ENCODE assay signal across 9 cellular contexts in the genomic region with DNA sequence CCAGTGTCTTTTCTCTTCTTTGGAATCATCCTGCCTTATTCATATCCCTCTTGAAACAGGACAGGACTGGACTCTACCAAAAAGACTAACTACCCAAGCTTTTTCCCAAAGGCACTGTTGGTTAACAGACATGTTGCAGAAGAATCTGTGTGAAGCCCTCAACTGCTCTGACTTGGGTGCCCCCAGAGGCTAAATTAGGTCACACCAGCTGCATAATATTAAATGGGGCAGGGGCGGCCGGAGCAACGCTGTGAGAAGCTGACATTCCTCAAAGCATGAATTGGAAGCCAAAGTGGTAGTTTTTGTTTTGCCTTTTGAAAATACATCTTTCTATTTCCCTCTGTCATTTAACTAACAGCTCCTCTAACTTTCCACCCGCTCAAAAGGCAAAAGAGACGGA.
A peak's percentile ranks its signal among the peaks of the same experiment; 100 is the strongest.
DNase-seq lines count a peak whose midpoint lies in the region; ATAC-seq and TF ChIP-seq lines count a peak whose summit lies in the region.
"Had no signal": no experiment of that assay in that cellular context is flagged by ENCODE, and none has a peak within 500 bp of the region (broad histone marks: within the 10 kb centered on the region; RNA-seq: fewer than 3 reads in every experiment).

No MANE protein-coding gene starts in this region.

- H2BK120ac ChIP-seq in neuronal stem cell (ENCODE audit: low read depth, low read length), result no peak overlapping the region

- no peaks in the 10 kb centered on the region for H3K79me1 ChIP-seq in neuronal stem cell (ENCODE audit: low read depth, low read length)

- H2BK12ac ChIP-seq in neuronal stem cell (ENCODE audit: low read length), result no peak overlapping the region

- intact Hi-C loops in aorta (cut with DNase I), result loop anchor here (2.0 to 10.0 kb wide), 4 partner anchors 98 to 272 kb away; a partner anchor contains a TSS

- H3K23ac ChIP-seq in neuronal stem cell (ENCODE audit: low read depth, low read length, poor library complexity), result no peak overlapping the region

- H3K18ac ChIP-seq in neuronal stem cell (ENCODE audit: low read length), result no peak overlapping the region

- H3K9me3 ChIP-seq in neuronal stem cell (replicated peaks in 1 of 2; ENCODE audit: control insufficient read depth in 2 of 2, insufficient read depth in 1 of 2, low read depth in 1 of 2, low read length in 2 of 2) (no peaks in the 10 kb centered on the region), aorta (ENCODE audit: control insufficient read depth, low read length) (no peaks in the 10 kb centered on the region)

- no peak overlapping the region for H2BK5ac ChIP-seq in neuronal stem cell (ENCODE audit: low read length)

- H4K91ac ChIP-seq in neuronal stem cell (ENCODE audit: low read depth, low read length, poor library complexity), result no peak overlapping the region

- no peak overlapping the region for H4K8ac ChIP-seq in neuronal stem cell (ENCODE audit: low read depth, low read length)

- H3K4me2 ChIP-seq in neuronal stem cell (ENCODE audit: insufficient read depth, low read length, poor library complexity, severe bottlenecking), result peak overlapping the region; percentile 34

- peak overlapping the region; percentile 27 for H2AFZ ChIP-seq in neuronal stem cell (ENCODE audit: low read length)

- H3K27me3 ChIP-seq in neuronal stem cell (ENCODE audit: control insufficient read depth in 3 of 3, insufficient read depth in 3 of 3, low read depth in 1 of 3, low read length in 3 of 3), result no peaks in the 10 kb centered on the region
- H3K27me3 ChIP-seq in aorta (ENCODE audit: control insufficient read depth in 1 of 2, insufficient read depth in 2 of 2, low read length in 1 of 2), result no peaks in the 10 kb centered on the region

- H3K4ac ChIP-seq in neuronal stem cell (ENCODE audit: low read length), result no peak overlapping the region

- no peak for TF ChIP-seq CTCF in GM10266 (IDR thresholded peaks at IDR 0.05; ENCODE audit: control insufficient read depth, insufficient read depth, low read depth, missing control alignments)

- H2BK15ac ChIP-seq in neuronal stem cell (ENCODE audit: low read length), result no peak overlapping the region

- H3K14ac ChIP-seq in neuronal stem cell (ENCODE audit: low read length), result no peak overlapping the region

- ATAC-seq in GM18867 (IDR thresholded peaks at IDR 0.05; ENCODE audit: unreplicated experiment) (no peak), aorta (ENCODE audit: low FRiP score) (no peak)

- H3K4me1 ChIP-seq in neuronal stem cell (ENCODE audit: control insufficient read depth in 2 of 2, insufficient read depth in 1 of 2, low read depth in 1 of 2, low read length in 2 of 2), result peaks cover 6 to 64% of the 10 kb centered on the region in 2 donors
- H3K4me1 ChIP-seq in aorta (ENCODE audit: control insufficient read depth in 1 of 2, insufficient read depth in 2 of 2, low read length in 2 of 2), result peaks cover 0 to 2% of the 10 kb centered on the region in 2 donors

- WGBS in neuronal stem cell (ENCODE audit: extremely low coverage in 2 of 2, insufficient read length in 2 of 2, insufficient replicate concordance in 1 of 2), 2 donors, result no CpG with 5 or more reads among the region's 5 CpGs
- 26 to 44% methylated on average over 5 of the region's 5 CpGs for WGBS in aorta, 2 donors

- H3K27ac ChIP-seq in neuronal stem cell (replicated peaks; ENCODE audit: low read length) (peak overlapping the region; percentile 32), aorta (ENCODE audit: low read depth in 1 of 2, low read length in 2 of 2) (peak overlapping the region in 1 of 2 donors; percentile 65)

- no peak overlapping the region for H3K9ac ChIP-seq in neuronal stem cell (ENCODE audit: low read depth, low read length, poor library complexity)

- H3K36me3 ChIP-seq in neuronal stem cell (replicated peaks in 1 of 2; ENCODE audit: control insufficient read depth in 2 of 2, insufficient read depth in 2 of 2, low read length in 2 of 2) (no peaks in the 10 kb centered on the region), aorta (ENCODE audit: control insufficient read depth in 1 of 2, insufficient read depth in 2 of 2, low read length in 1 of 2) (no peaks in the 10 kb centered on the region)

- H3K4me3 ChIP-seq in neuronal stem cell (ENCODE audit: low read length in 2 of 2), result peak overlapping the region in 1 of 2 donors; percentile 22
- peak overlapping the region in 1 of 2 donors; percentile 8 for H3K4me3 ChIP-seq in aorta (ENCODE audit: low read length in 2 of 2)

- no peak overlapping the region for H2AK5ac ChIP-seq in neuronal stem cell (ENCODE audit: low read depth, low read length)

- DNase-seq in EL (peak; percentile 18), OCI-M1 (lab: John Stamatoyannopoulos, UW) (peak; percentile 20), fibroblast of peridontal ligament (ENCODE audit: extremely low read depth) (peak; percentile 36), neuronal stem cell (ENCODE audit: low spot score) (no peak), NOMO-1 (lab: John Stamatoyannopoulos, UW; ENCODE audit: unreplicated experiment in 2 of 2) (no peak), GM10266 (ENCODE audit: extremely low spot score) (no peak), aorta (no peak)
- DNase-seq: NCI-H2029 treated with DMSO at 0.1 percent for 48 hours had no signal

Comparison
In these comparisons a context has a peak if more than half of its experiments do, and no peak if none do; other contexts are left out.
1. DNase-seq: peak in EL (single experiment), OCI-M1 (single experiment) and fibroblast of peridontal ligament (single experiment); none in neuronal stem cell (single experiment), NOMO-1 (0 of 2), GM10266 (single experiment) and aorta (0 of 2).